ENCODE assay signal across 1 cellular context in the genomic region with DNA sequence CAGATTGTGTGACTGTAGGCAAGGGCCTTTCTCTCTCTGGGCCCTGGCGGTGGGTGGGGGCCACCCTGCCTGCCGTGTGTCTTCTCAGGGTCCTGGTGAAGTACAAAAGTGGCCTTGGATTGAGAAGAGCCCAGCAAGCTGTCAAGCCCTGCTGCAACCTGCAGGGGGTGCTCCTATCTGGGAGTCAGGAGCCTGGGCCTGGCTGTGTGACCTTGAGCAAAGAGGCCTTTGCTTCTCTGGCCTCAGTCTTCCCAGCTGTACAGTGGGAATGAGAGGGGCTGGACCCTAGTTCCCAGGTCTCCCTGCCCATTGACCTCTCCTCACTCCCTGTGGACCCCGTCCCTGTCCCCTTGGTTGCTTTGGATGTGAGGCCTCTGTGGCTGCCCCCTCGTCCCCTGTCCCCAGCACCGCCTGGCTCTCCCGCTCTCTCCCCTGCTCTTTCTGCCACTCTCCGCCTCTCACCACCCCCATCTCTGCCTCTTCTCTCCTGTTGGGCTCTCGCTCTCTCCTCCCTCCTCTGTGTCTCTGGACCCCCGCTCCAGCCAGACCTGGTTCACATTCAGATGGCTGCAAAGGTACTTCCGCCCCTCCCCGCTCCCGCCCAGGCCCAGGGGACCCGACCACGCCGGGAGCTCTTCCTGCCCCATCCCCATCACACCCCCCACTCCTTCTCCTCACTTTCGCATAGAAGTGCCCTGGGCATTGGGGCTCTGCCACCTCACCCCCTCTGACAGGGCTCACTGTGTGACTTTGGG.
TF ChIP-seq lines count a peak whose summit lies in the region.

No MANE protein-coding gene starts in this region.

TF ChIP-seq in HCT116, 20 proteins besides CTCF, POLR2A, EP300 and RAD21 (continued from another document):
- TF ChIP-seq, protein P1, sequence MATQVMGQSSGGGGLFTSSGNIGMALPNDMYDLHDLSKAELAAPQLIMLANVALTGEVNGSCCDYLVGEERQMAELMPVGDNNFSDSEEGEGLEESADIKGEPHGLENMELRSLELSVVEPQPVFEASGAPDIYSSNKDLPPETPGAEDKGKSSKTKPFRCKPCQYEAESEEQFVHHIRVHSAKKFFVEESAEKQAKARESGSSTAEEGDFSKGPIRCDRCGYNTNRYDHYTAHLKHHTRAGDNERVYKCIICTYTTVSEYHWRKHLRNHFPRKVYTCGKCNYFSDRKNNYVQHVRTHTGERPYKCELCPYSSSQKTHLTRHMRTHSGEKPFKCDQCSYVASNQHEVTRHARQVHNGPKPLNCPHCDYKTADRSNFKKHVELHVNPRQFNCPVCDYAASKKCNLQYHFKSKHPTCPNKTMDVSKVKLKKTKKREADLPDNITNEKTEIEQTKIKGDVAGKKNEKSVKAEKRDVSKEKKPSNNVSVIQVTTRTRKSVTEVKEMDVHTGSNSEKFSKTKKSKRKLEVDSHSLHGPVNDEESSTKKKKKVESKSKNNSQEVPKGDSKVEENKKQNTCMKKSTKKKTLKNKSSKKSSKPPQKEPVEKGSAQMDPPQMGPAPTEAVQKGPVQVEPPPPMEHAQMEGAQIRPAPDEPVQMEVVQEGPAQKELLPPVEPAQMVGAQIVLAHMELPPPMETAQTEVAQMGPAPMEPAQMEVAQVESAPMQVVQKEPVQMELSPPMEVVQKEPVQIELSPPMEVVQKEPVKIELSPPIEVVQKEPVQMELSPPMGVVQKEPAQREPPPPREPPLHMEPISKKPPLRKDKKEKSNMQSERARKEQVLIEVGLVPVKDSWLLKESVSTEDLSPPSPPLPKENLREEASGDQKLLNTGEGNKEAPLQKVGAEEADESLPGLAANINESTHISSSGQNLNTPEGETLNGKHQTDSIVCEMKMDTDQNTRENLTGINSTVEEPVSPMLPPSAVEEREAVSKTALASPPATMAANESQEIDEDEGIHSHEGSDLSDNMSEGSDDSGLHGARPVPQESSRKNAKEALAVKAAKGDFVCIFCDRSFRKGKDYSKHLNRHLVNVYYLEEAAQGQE (IDR thresholded peaks at IDR 0.05; ENCODE audit: low read depth): no peak
TF ChIP-seq in HCT116: peak in this region for 0.
